Comparison of ENCODE assay signal across 18 cellular contexts in genomic region chr7:47454961-47455871, GRCh38.
DNase-seq lines count a peak whose midpoint lies in the region; ATAC-seq and TF ChIP-seq lines count a peak whose summit lies in the region.
"Had no signal": no experiment of that assay in that cellular context is flagged by ENCODE, and none has a peak within 500 bp of the region (broad histone marks: within the 10 kb centered on the region; RNA-seq: fewer than 3 reads in every experiment).

No MANE protein-coding gene starts in this region.

- no peak overlapping the region for H2BK15ac ChIP-seq in neuronal stem cell (ENCODE audit: low read length)

- H3K36me3 Mint-ChIP-seq in endodermal cell (ENCODE audit: low read depth): no peaks in the 10 kb centered on the region
- H3K36me3 Mint-ChIP-seq: natural killer cell had no signal

- H3K27me3 ChIP-seq in Panc1 (ENCODE audit: control insufficient read depth, insufficient read depth, low read length) (no peaks in the 10 kb centered on the region), endodermal cell (ENCODE audit: control insufficient read depth, insufficient read depth, low read length, poor library complexity, severe bottlenecking) (no peaks in the 10 kb centered on the region), neuronal stem cell (ENCODE audit: control insufficient read depth in 3 of 3, insufficient read depth in 3 of 3, low read depth in 1 of 3, low read length in 3 of 3) (no peaks in the 10 kb centered on the region), transverse colon (no peaks in the 10 kb centered on the region)

- H2BK120ac ChIP-seq in neuronal stem cell (ENCODE audit: low read depth, low read length): no peak overlapping the region

- H3K4me1 ChIP-seq in Panc1 (ENCODE audit: control insufficient read depth, insufficient read depth, low read length) (peaks cover 91% of the 10 kb centered on the region), endodermal cell (ENCODE audit: control insufficient read depth, insufficient read depth, low read length) (no peaks in the 10 kb centered on the region), neuronal stem cell (ENCODE audit: control insufficient read depth in 2 of 2, insufficient read depth in 1 of 2, low read depth in 1 of 2, low read length in 2 of 2) (peaks cover 0 to 28% of the 10 kb centered on the region in 2 donors), transverse colon (peaks cover 37 to 52% (median 44%) of the 10 kb centered on the region in 4 donors)

- no peak overlapping the region for H3K4ac ChIP-seq in neuronal stem cell (ENCODE audit: low read length)

- H3K4me3 ChIP-seq in Panc1 (ENCODE audit: low read depth in 2 of 2, low read length in 2 of 2): no peak overlapping the region
- H3K4me3 ChIP-seq in endodermal cell (ENCODE audit: low read length): no peak overlapping the region
- H3K4me3 ChIP-seq in neuronal stem cell (ENCODE audit: low read length in 2 of 2): no peak overlapping the region
- no peak overlapping the region for H3K4me3 ChIP-seq in transverse colon

- H3K27ac Mint-ChIP-seq in endodermal cell: no peak overlapping the region
- H3K27ac Mint-ChIP-seq: natural killer cell had no signal

- H2AFZ ChIP-seq in neuronal stem cell (ENCODE audit: low read length): no peak overlapping the region

- no peak overlapping the region for H3K14ac ChIP-seq in neuronal stem cell (ENCODE audit: low read length)

- no TSS peak for BruUV-seq in Panc1 (replicated peaks; lab: Mats Ljungman, UMichigan)

- peaks cover 10% of the 10 kb centered on the region for H3K4me1 Mint-ChIP-seq in endodermal cell

- H3K9me3 Mint-ChIP-seq in endodermal cell: no peaks in the 10 kb centered on the region
- H3K9me3 Mint-ChIP-seq: natural killer cell had no signal

- no peak overlapping the region for H2BK5ac ChIP-seq in neuronal stem cell (ENCODE audit: low read length)

- H3K9ac ChIP-seq in endodermal cell (ENCODE audit: extremely low read depth, low read length, poor library complexity, severe bottlenecking) (no peak overlapping the region), neuronal stem cell (ENCODE audit: low read depth, low read length, poor library complexity) (peak overlapping the region; percentile 24)

- intact Hi-C loops in Panc1 (cut with micrococcal nuclease; ENCODE audit: unreplicated experiment) (no loop called here), transverse colon (cut with DNase I; ENCODE audit: low total_unique reads) (no loop called here)

- CTCF ChIA-PET in Panc1 (lab: Charles Lee): no interaction called here

- H3K9me3 ChIP-seq in Panc1 (ENCODE audit: control insufficient read depth, insufficient read depth, low read depth, low read length) (no peaks in the 10 kb centered on the region), endodermal cell (ENCODE audit: control insufficient read depth, low read length) (no peaks in the 10 kb centered on the region), neuronal stem cell (replicated peaks in 1 of 2; ENCODE audit: control insufficient read depth in 2 of 2, insufficient read depth in 1 of 2, low read depth in 1 of 2, low read length in 2 of 2) (peaks cover 0 to under 1% of the 10 kb centered on the region in 2 donors), transverse colon (no peaks in the 10 kb centered on the region)

- POLR2A ChIA-PET in Panc1 (lab: Charles Lee): no interaction called here

- H3K18ac ChIP-seq in neuronal stem cell (ENCODE audit: low read length): peak overlapping the region; percentile 55

- no peak overlapping the region for H3K4me2 ChIP-seq in neuronal stem cell (ENCODE audit: insufficient read depth, low read length, poor library complexity, severe bottlenecking)

- in situ Hi-C loops in Panc1 (cut with HindIII; ENCODE audit: low pct_unique_long_range_greater_than_20kb, low sequenced_read_pairs) (no loop called here), transverse colon (cut with MboI; ENCODE audit: low pct_ligation_motif_present in 1 of 4, low pct_unique_long_range_greater_than_20kb in 1 of 4, low sequenced_read_pairs in 3 of 4) (loop anchor here in 1 of 4 donors (25.0 kb wide), 1 partner anchor 132 kb away; the partner anchor contains the start of gene TNS3)

- peaks cover 2% of the 10 kb centered on the region; the same call in 1 of the 2 replicates for H3K36me3 ChIP-seq in Panc1 (ENCODE audit: control insufficient read depth, insufficient read depth, low read length)
- no peaks in the 10 kb centered on the region for H3K36me3 ChIP-seq in endodermal cell (ENCODE audit: control insufficient read depth, insufficient read depth, low read length)
- H3K36me3 ChIP-seq in neuronal stem cell (replicated peaks in 1 of 2; ENCODE audit: control insufficient read depth in 2 of 2, insufficient read depth in 2 of 2, low read length in 2 of 2): no peaks in the 10 kb centered on the region
- no peaks in the 10 kb centered on the region for H3K36me3 ChIP-seq in transverse colon

- no peak for TF ChIP-seq EP300 in transverse colon (IDR thresholded peaks at IDR 0.05; ENCODE audit: low read depth)

- peaks cover 11% of the 10 kb centered on the region for H3K79me1 ChIP-seq in neuronal stem cell (ENCODE audit: low read depth, low read length)

- H2AK5ac ChIP-seq in neuronal stem cell (ENCODE audit: low read depth, low read length): peak overlapping the region; percentile 57

- peak overlapping the region; percentile 40 for H3K23ac ChIP-seq in neuronal stem cell (ENCODE audit: low read depth, low read length, poor library complexity)

- 92 to 93% methylated on average over 6 to 8 of the region's 8 CpGs for WGBS in endodermal cell (ENCODE audit: insufficient coverage in 1 of 2, insufficient read length in 1 of 2), 2 experiments
- WGBS in neuronal stem cell (ENCODE audit: extremely low coverage in 2 of 2, insufficient read length in 2 of 2, insufficient replicate concordance in 1 of 2), 2 donors: no CpG with 5 or more reads among the region's 8 CpGs
- 71 to 95% methylated on average over 1 to 8 of the region's 8 CpGs for WGBS in transverse colon (ENCODE audit: low coverage in 1 of 2), 2 donors

- TF ChIP-seq CTCF in Panc1 (IDR thresholded peaks at IDR 0.05): no peak
- no peak for TF ChIP-seq CTCF in endodermal cell (conservative IDR thresholded peaks at IDR 0.05)
- TF ChIP-seq CTCF in transverse colon (IDR thresholded peaks at IDR 0.05): no peak

- no peak overlapping the region for H4K8ac ChIP-seq in neuronal stem cell (ENCODE audit: low read depth, low read length)

- H3K4me3 Mint-ChIP-seq in endodermal cell: no peak overlapping the region
- H3K4me3 Mint-ChIP-seq: natural killer cell had no signal

- H3K27me3 Mint-ChIP-seq in endodermal cell (ENCODE audit: insufficient read depth): no peaks in the 10 kb centered on the region

- DNase-seq in Panc1 (ENCODE audit: low read depth, low spot score): no peak
- peak; percentile 41 for DNase-seq in endodermal cell
- no peak for DNase-seq in neuronal stem cell (ENCODE audit: low spot score)
- no peak for DNase-seq in transverse colon
- DNase-seq in caudate nucleus (lab: John Stamatoyannopoulos, UW): no peak
- DNase-seq in NCI-H1105 (lab: John Stamatoyannopoulos, UW): no peak
- no peak for DNase-seq in left lobe of liver (ENCODE audit: low spot score)
- DNase-seq in cerebellar nuclear complex (lab: John Stamatoyannopoulos, UW): no peak
- DNase-seq: activated CD4-positive, CD25-positive, alpha-beta regulatory T cell; activated gamma-delta T cell; amygdala; GF-D8; Kasumi-1; natural killer cell; NCI-H1436 treated with DMSO at 0.1 percent for 48 hours; NCI-H2227 treated with DMSO at 0.1 percent for 48 hours; T-helper 2 cell had no signal

- TF ChIP-seq POLR2A in transverse colon (IDR thresholded peaks at IDR 0.05): no peak

- H3K27ac ChIP-seq in Panc1 (ENCODE audit: low read length) (peak overlapping the region; percentile 84), endodermal cell (ENCODE audit: low read depth, low read length) (no peak overlapping the region), neuronal stem cell (replicated peaks; ENCODE audit: low read length) (no peak overlapping the region), transverse colon (peak overlapping the region in 3 of 4 donors; percentile 71 to 78 (median 71)), caudate nucleus (ENCODE audit: low read depth, low read length) (no peak overlapping the region)

- no peak overlapping the region for H4K91ac ChIP-seq in neuronal stem cell (ENCODE audit: low read depth, low read length, poor library complexity)

- no peak for ATAC-seq in Panc1
- ATAC-seq in left lobe of liver: no peak
- ATAC-seq: natural killer cell, Right ventricle myocardium inferior had no signal

- no peak overlapping the region for H2BK12ac ChIP-seq in neuronal stem cell (ENCODE audit: low read length)

Comparison
In these comparisons a context has a peak if more than half of its experiments do, and no peak if none do; other contexts are left out.
1. H3K27ac ChIP-seq: peak in Panc1 (single experiment) and transverse colon (3 of 4); none in endodermal cell (single experiment), neuronal stem cell (single experiment) and caudate nucleus (single experiment).